ENCODE assay signal across 8 cellular contexts in genomic region chr18:23585897-23586248, GRCh38. TPM values are rescaled to one million over a fixed set of nuclear protein-coding genes. Genes with fewer than 3 reads are reported as not detected.
DNase-seq lines count a peak whose midpoint lies in the region; ATAC-seq and TF ChIP-seq lines count a peak whose summit lies in the region.

No MANE protein-coding gene starts in this region.

- ATAC-seq in naive thymus-derived CD4-positive, alpha-beta T cell, result no peak
- ATAC-seq in GM18520 (IDR thresholded peaks at IDR 0.05; ENCODE audit: unreplicated experiment) (no peak), HG03469 (IDR thresholded peaks at IDR 0.05; ENCODE audit: unreplicated experiment) (no peak), HG03442 (IDR thresholded peaks at IDR 0.05; ENCODE audit: unreplicated experiment) (no peak)

- H3K4me1 Mint-ChIP-seq in naive thymus-derived CD4-positive, alpha-beta T cell, result peaks cover 27 to 51% (median 44%) of the 10 kb centered on the region in 7 donors

- CTCF ChIA-PET in naive thymus-derived CD4-positive, alpha-beta T cell (lab: Charles Lee), result interaction anchor here (0.6 to 2.2 kb wide), 3 partner anchors 41 to 818 kb away, joined by 3 to 16 read pairs (median 3); no protein-coding TSS in a partner anchor

- no peaks in the 10 kb centered on the region for H3K27me3 ChIP-seq in naive thymus-derived CD4-positive, alpha-beta T cell (ENCODE audit: control insufficient read depth in 2 of 2, insufficient read depth in 2 of 2, low read length in 2 of 2)

- H3K9me3 ChIP-seq in naive thymus-derived CD4-positive, alpha-beta T cell (ENCODE audit: control insufficient read depth in 2 of 3, low read length in 3 of 3), result no peaks in the 10 kb centered on the region

- H3K36me3 Mint-ChIP-seq in naive thymus-derived CD4-positive, alpha-beta T cell, result peaks cover 0 to 8% (median 0%) of the 10 kb centered on the region in 5 donors

- H3K27ac Mint-ChIP-seq in naive thymus-derived CD4-positive, alpha-beta T cell, result peak overlapping the region; percentile 84 to 96 (median 90)

- peaks cover 0 to 10% (median 0%) of the 10 kb centered on the region in 3 experiments for H3K36me3 ChIP-seq in naive thymus-derived CD4-positive, alpha-beta T cell (ENCODE audit: control insufficient read depth in 2 of 3, insufficient read depth in 3 of 3, low read length in 3 of 3)

- H3K27me3 Mint-ChIP-seq in naive thymus-derived CD4-positive, alpha-beta T cell, result peaks cover 0 to 10% (median 0%) of the 10 kb centered on the region in 5 donors

- intact Hi-C loops in naive thymus-derived CD4-positive, alpha-beta T cell (cut with micrococcal nuclease), result loop anchor here (1.0 to 10.0 kb wide), 20 partner anchors 12 to 1981 kb away; partner anchors contain the start of genes MIB1 (in 2 of the 2), RBBP8 (in 2 of the 2), RIOK3 (in 2 of the 2) and RMC1 (in 2 of the 2)

- DNase-seq in HT1080 (ENCODE audit: low read depth) (peak; percentile 6), caudate nucleus (lab: John Stamatoyannopoulos, UW) (peak in 1 of 61 donors; percentile 57), NCI-H526 (lab: John Stamatoyannopoulos, UW) (no peak)
- peak in 2 of 9 donors; percentile 4 to 9 for DNase-seq in naive thymus-derived CD4-positive, alpha-beta T cell

- H3K4me1 ChIP-seq in naive thymus-derived CD4-positive, alpha-beta T cell (ENCODE audit: control insufficient read depth in 2 of 2, insufficient read depth in 2 of 2, low read length in 2 of 2), result peaks cover 9 to 32% of the 10 kb centered on the region in 2 donors

- TF ChIP-seq CTCF in GM12875 (IDR thresholded peaks at IDR 0.05; ENCODE audit: borderline replicate concordance, insufficient read depth, low read depth, low read length), result no peak

- no peaks in the 10 kb centered on the region for H3K9me3 Mint-ChIP-seq in naive thymus-derived CD4-positive, alpha-beta T cell

- POLR2A ChIA-PET in naive thymus-derived CD4-positive, alpha-beta T cell (lab: Charles Lee), result interaction anchor here (0.7 to 2.7 kb wide), 5 partner anchors 46 to 348 kb away, joined by 3 to 13 read pairs (median 5); partner anchors contain the start of gene RMC1

- peak overlapping the region; percentile 99 for H3K27ac ChIP-seq in caudate nucleus (ENCODE audit: low read depth, low read length)
- peak overlapping the region; percentile 100 for H3K27ac ChIP-seq in naive thymus-derived CD4-positive, alpha-beta T cell (ENCODE audit: low read depth, low read length)

- H3K4me3 ChIP-seq in GM12875 (ENCODE audit: low read depth, low read length), result peak overlapping the region; percentile 98
- peak overlapping the region; percentile 76 for H3K4me3 ChIP-seq in naive thymus-derived CD4-positive, alpha-beta T cell (ENCODE audit: low read length)

- peak overlapping the region; percentile 79 to 96 (median 92) for H3K4me3 Mint-ChIP-seq in naive thymus-derived CD4-positive, alpha-beta T cell

RNA-seq across cellular contexts. Expression of gene NPC1, which starts 0.4 kb away (rescaled TPM):
- 103 and 105 TPM in 2 replicates for total RNA-seq in HT1080 (2014; rRNA removed; shearing (Covaris generic))
- 54.5 and 71.9 TPM in 2 replicates for polyA plus RNA-seq in HT1080 (2015; cell fraction: cytosol; rRNA removed)
- polyA plus RNA-seq in HT1080 (2015; cell fraction: nucleus; rRNA removed), result 377 and 383 TPM in 2 replicates
- 10 to 100 TPM; 29.2 to 49.3 (median 31.4) TPM for total RNA-seq in naive thymus-derived CD4-positive, alpha-beta T cell
- 1 to 10 TPM; 4.6 to 9.7 TPM for polyA plus RNA-seq in naive thymus-derived CD4-positive, alpha-beta T cell
